Comparison of ENCODE assay signal across 27 cellular contexts in genomic region chr4:59712474-59712873, GRCh38.
"Had no signal": no experiment of that assay in that cellular context is flagged by ENCODE, and none has a peak within 500 bp of the region (broad histone marks: within the 10 kb centered on the region; RNA-seq: fewer than 3 reads in every experiment).

No MANE protein-coding gene starts in this region.

- H3K4me3 ChIP-seq: ascending aorta, MG63, Peyer's patch had no signal

- FAIRE-seq: TTC549 had no signal

- H3K27me3 ChIP-seq: ascending aorta, MG63, Peyer's patch had no signal

- H3K4me1 ChIP-seq: ascending aorta, Peyer's patch had no signal

- H3K4me1 Mint-ChIP-seq: activated B cell treated with CpG ODN at 0.5 μM for 24 hours; activated CD4-positive, alpha-beta T cell treated with anti-CD3 and anti-CD28 coated beads, Interleukin-2, amount 10 ng/mL, durations not matched to agents 7 days and 5 days; activated naive CD8-positive, alpha-beta T cell treated with anti-CD3 and anti-CD28 coated beads, Interleukin-2, amount 50 U/mL, for 24 hours; brain had no signal

- H3K4me3 Mint-ChIP-seq: activated B cell treated with CpG ODN at 0.5 μM for 24 hours; activated CD4-positive, alpha-beta memory T cell treated with anti-CD3 and anti-CD28 coated beads for 36 hours; activated CD4-positive, alpha-beta T cell treated with anti-CD3 and anti-CD28 coated beads, Interleukin-2, amount 10 ng/mL, durations not matched to agents 7 days and 5 days; activated naive CD8-positive, alpha-beta T cell treated with anti-CD3 and anti-CD28 coated beads, Interleukin-2, amount 50 U/mL, for 24 hours; activated T-cell treated with anti-CD3 and anti-CD28 coated beads, Interleukin-2, amount 50 U/mL, for 4 hours; brain; T-helper 1 cell treated with Interleukin-12 subunit alpha and Interleukin-12 subunit beta and Interleukin-4 antibody, amounts not matched to agents 30 μg/mL and 1 μg/mL, for 36 hours had no signal

- H3K27me3 Mint-ChIP-seq: activated B cell treated with CpG ODN at 0.5 μM for 24 hours; activated CD4-positive, alpha-beta memory T cell treated with anti-CD3 and anti-CD28 coated beads for 36 hours; activated CD4-positive, alpha-beta T cell treated with anti-CD3 and anti-CD28 coated beads, Interleukin-2, amount 10 ng/mL, durations not matched to agents 7 days and 5 days; activated naive CD8-positive, alpha-beta T cell treated with anti-CD3 and anti-CD28 coated beads, Interleukin-2, amount 50 U/mL, for 24 hours; brain had no signal

- H3K27ac ChIP-seq: ascending aorta, KMS-11, Peyer's patch had no signal

- ATAC-seq: activated naive CD4-positive, alpha-beta T cell treated with anti-CD3 and anti-CD28 coated beads, Interleukin-2, amount 50 U/mL, for 72 hours; activated naive CD8-positive, alpha-beta T cell treated with anti-CD3 and anti-CD28 coated beads, Interleukin-2, amount 50 U/mL, for 24 hours; activated T-cell treated with anti-CD3 and anti-CD28 coated beads, Interleukin-2, amount 50 U/mL, for 4 hours had no signal

- H3K9me3 Mint-ChIP-seq: brain had no signal

- H3K27ac Mint-ChIP-seq: activated B cell treated with CpG ODN at 0.5 μM for 24 hours; activated CD4-positive, alpha-beta memory T cell treated with anti-CD3 and anti-CD28 coated beads for 36 hours; activated CD4-positive, alpha-beta T cell treated with anti-CD3 and anti-CD28 coated beads, Interleukin-2, amount 10 ng/mL, durations not matched to agents 7 days and 5 days; activated naive CD4-positive, alpha-beta T cell treated with anti-CD3 and anti-CD28 coated beads, Interleukin-2, amount 50 U/mL, for 72 hours; activated naive CD8-positive, alpha-beta T cell treated with anti-CD3 and anti-CD28 coated beads, Interleukin-2, amount 50 U/mL, for 24 hours; brain; T-helper 1 cell treated with Interleukin-12 subunit alpha and Interleukin-12 subunit beta and Interleukin-4 antibody, amounts not matched to agents 30 μg/mL and 1 μg/mL, for 36 hours had no signal

- H3K4me2 ChIP-seq: KMS-11 had no signal

- DNase-seq: activated B cell treated with CpG ODN at 0.5 μM for 24 hours; activated CD4-positive, alpha-beta memory T cell treated with anti-CD3 and anti-CD28 coated beads for 36 hours; activated CD4-positive, alpha-beta T cell treated with anti-CD3 and anti-CD28 coated beads for 1 hour; activated CD4-positive, alpha-beta T cell treated with anti-CD3 and anti-CD28 coated beads, Interleukin-2, amount 10 ng/mL, durations not matched to agents 7 days and 5 days; activated CD8-positive, alpha-beta memory T cell treated with anti-CD3 and anti-CD28 coated beads for 24 hours; activated effector memory CD4-positive, alpha-beta T cell treated with anti-CD3 and anti-CD28 coated beads, Interleukin-2, amount 50 U/mL, for 16 hours; activated naive CD4-positive, alpha-beta T cell treated with Interleukin-2 at 50 U/mL for 16 hours; activated naive CD8-positive, alpha-beta T cell treated with anti-CD3 and anti-CD28 coated beads, Interleukin-2, amount 50 U/mL, for 24 hours; activated T-cell treated with anti-CD3 and anti-CD28 coated beads, Interleukin-2, amount 50 U/mL, for 4 hours; amniotic stem cell; cerebellar nuclear complex; MG63; NCI-H1105; NCI-H1436 treated with DMSO at 0.1 percent for 48 hours; NCI-H187; NCI-H2081 treated with DMSO at 0.1 percent for 48 hours; NCI-H446; NCI-H524; OCI-M1; Peyer's patch; SHP77 treated with DMSO at 0.1 percent for 48 hours had no signal

- H3K9ac ChIP-seq: KMS-11 had no signal

- H3K9me3 ChIP-seq: ascending aorta, MG63, Peyer's patch had no signal

- H3K36me3 ChIP-seq: ascending aorta, MG63, Peyer's patch had no signal

- H3K36me3 Mint-ChIP-seq: activated CD4-positive, alpha-beta memory T cell treated with anti-CD3 and anti-CD28 coated beads for 36 hours; activated naive CD4-positive, alpha-beta T cell treated with anti-CD3 and anti-CD28 coated beads, Interleukin-2, amount 50 U/mL, for 72 hours; brain had no signal
